Comparison of ENCODE assay signal across 16 cellular contexts in genomic region chr14:101969480-101969879, GRCh38. TPM values are rescaled to one million over a fixed set of nuclear protein-coding genes. Genes with fewer than 3 reads are reported as not detected.
A peak's percentile ranks its signal among the peaks of the same experiment; 100 is the strongest.
DNase-seq lines count a peak whose midpoint lies in the region; ATAC-seq and TF ChIP-seq lines count a peak whose summit lies in the region.
"Had no signal": no experiment of that assay in that cellular context is flagged by ENCODE, and none has a peak within 500 bp of the region (broad histone marks: within the 10 kb centered on the region; RNA-seq: fewer than 3 reads in every experiment).

No MANE protein-coding gene starts in this region.

- intact Hi-C loops in activated CD4-positive, alpha-beta memory T cell treated with anti-CD3 and anti-CD28 coated beads for 36 hours (cut with micrococcal nuclease): loop anchor here (10.0 kb wide), 1 partner anchor 215 kb away; no protein-coding TSS in a partner anchor

- ATAC-seq in GM21381 (IDR thresholded peaks at IDR 0.05; ENCODE audit: unreplicated experiment): no peak
- ATAC-seq: activated CD4-positive, CD25-positive, alpha-beta regulatory T cell treated with anti-CD3 and anti-CD28 coated beads, Interleukin-2, amount 50 U/mL, for 24 hours; esophagus mucosa had no signal

- no peak overlapping the region for H3K4me3 Mint-ChIP-seq in activated CD4-positive, alpha-beta memory T cell treated with anti-CD3 and anti-CD28 coated beads for 36 hours
- no peak overlapping the region for H3K4me3 Mint-ChIP-seq in activated CD4-positive, alpha-beta memory T cell treated with anti-CD3 and anti-CD28 coated beads, Interleukin-2, amount 10 ng/mL, durations not matched to agents 7 days and 5 days
- no peak overlapping the region for H3K4me3 Mint-ChIP-seq in progenitor cell of endocrine pancreas (ENCODE audit: low read depth)
- H3K4me3 Mint-ChIP-seq: T-helper 1 cell treated with Interleukin-12 subunit alpha and Interleukin-12 subunit beta and Interleukin-4 antibody, amounts not matched to agents 30 μg/mL and 1 μg/mL, for 36 hours had no signal

- CTCF ChIA-PET in activated CD4-positive, alpha-beta memory T cell treated with anti-CD3 and anti-CD28 coated beads for 36 hours (lab: Charles Lee): interaction anchor here (0.7 kb wide), 1 partner anchor 170 kb away, joined by 6 read pairs; no protein-coding TSS in a partner anchor
- CTCF ChIA-PET in activated CD4-positive, alpha-beta memory T cell treated with anti-CD3 and anti-CD28 coated beads, Interleukin-2, amount 10 ng/mL, durations not matched to agents 7 days and 5 days (lab: Charles Lee): interaction anchor here (1.4 to 1.5 kb wide), 2 partner anchors 21 to 262 kb away, joined by 3 to 4 read pairs; no protein-coding TSS in a partner anchor

- TF ChIP-seq CTCF in progenitor cell of endocrine pancreas (IDR thresholded peaks at IDR 0.05; ENCODE audit: unreplicated experiment): no peak

- H3K27ac Mint-ChIP-seq in activated CD4-positive, alpha-beta memory T cell treated with anti-CD3 and anti-CD28 coated beads for 36 hours: peak overlapping the region; percentile 28
- H3K27ac Mint-ChIP-seq in activated CD4-positive, alpha-beta memory T cell treated with anti-CD3 and anti-CD28 coated beads, Interleukin-2, amount 10 ng/mL, durations not matched to agents 7 days and 5 days: no peak overlapping the region
- peak overlapping the region; percentile 68 for H3K27ac Mint-ChIP-seq in progenitor cell of endocrine pancreas
- H3K27ac Mint-ChIP-seq: T-helper 1 cell treated with Interleukin-12 subunit alpha and Interleukin-12 subunit beta and Interleukin-4 antibody, amounts not matched to agents 30 μg/mL and 1 μg/mL, for 36 hours had no signal

- H3K4me1 Mint-ChIP-seq in activated CD4-positive, alpha-beta memory T cell treated with anti-CD3 and anti-CD28 coated beads for 36 hours (ENCODE audit: low read depth): peaks cover 45% of the 10 kb centered on the region
- H3K4me1 Mint-ChIP-seq in activated CD4-positive, alpha-beta memory T cell treated with anti-CD3 and anti-CD28 coated beads, Interleukin-2, amount 10 ng/mL, durations not matched to agents 7 days and 5 days: peaks cover 49% of the 10 kb centered on the region
- H3K4me1 Mint-ChIP-seq in progenitor cell of endocrine pancreas (ENCODE audit: low read depth): peaks cover 20% of the 10 kb centered on the region

- in situ Hi-C loops in KBM-7 (cut with MboI; ENCODE audit: low pct_unique_long_range_greater_than_20kb, low sequenced_read_pairs): no loop called here

- no peak for DNase-seq in activated CD4-positive, alpha-beta memory T cell treated with anti-CD3 and anti-CD28 coated beads for 36 hours
- no peak for DNase-seq in activated CD4-positive, alpha-beta memory T cell treated with anti-CD3 and anti-CD28 coated beads, Interleukin-2, amount 10 ng/mL, durations not matched to agents 7 days and 5 days
- DNase-seq in NCI-H446 treated with DMSO at 0.1 percent for 48 hours (lab: John Stamatoyannopoulos, UW) (peak; percentile 14), cerebellar nuclear complex (lab: John Stamatoyannopoulos, UW) (peak; percentile 39 to 44), progenitor cell of endocrine pancreas (ENCODE audit: low spot score, unreplicated experiment) (no peak), SW480 (ENCODE audit: low spot score) (no peak), KBM-7 (no peak)
- DNase-seq: amygdala, COR-L47, kidney glomerular epithelial cell, NCI-H1694, NCI-H524 had no signal

- H3K9me3 Mint-ChIP-seq in activated CD4-positive, alpha-beta memory T cell treated with anti-CD3 and anti-CD28 coated beads for 36 hours: no peaks in the 10 kb centered on the region
- H3K9me3 Mint-ChIP-seq in activated CD4-positive, alpha-beta memory T cell treated with anti-CD3 and anti-CD28 coated beads, Interleukin-2, amount 10 ng/mL, durations not matched to agents 7 days and 5 days: no peaks in the 10 kb centered on the region
- H3K9me3 Mint-ChIP-seq in progenitor cell of endocrine pancreas (ENCODE audit: low read depth): no peaks in the 10 kb centered on the region
- H3K9me3 Mint-ChIP-seq: T-helper 1 cell treated with Interleukin-12 subunit alpha and Interleukin-12 subunit beta and Interleukin-4 antibody, amounts not matched to agents 30 μg/mL and 1 μg/mL, for 36 hours had no signal

- POLR2A ChIA-PET in activated CD4-positive, alpha-beta memory T cell treated with anti-CD3 and anti-CD28 coated beads for 36 hours (lab: Charles Lee): no interaction called here
- POLR2A ChIA-PET in activated CD4-positive, alpha-beta memory T cell treated with anti-CD3 and anti-CD28 coated beads, Interleukin-2, amount 10 ng/mL, durations not matched to agents 7 days and 5 days (lab: Charles Lee): interaction anchor here (0.7 kb wide), 1 partner anchor 47 kb away, joined by 3 read pairs; no protein-coding TSS in a partner anchor

- no peaks in the 10 kb centered on the region for H3K27me3 Mint-ChIP-seq in activated CD4-positive, alpha-beta memory T cell treated with anti-CD3 and anti-CD28 coated beads for 36 hours
- no peaks in the 10 kb centered on the region for H3K27me3 Mint-ChIP-seq in activated CD4-positive, alpha-beta memory T cell treated with anti-CD3 and anti-CD28 coated beads, Interleukin-2, amount 10 ng/mL, durations not matched to agents 7 days and 5 days
- no peaks in the 10 kb centered on the region for H3K27me3 Mint-ChIP-seq in progenitor cell of endocrine pancreas

- H3K36me3 Mint-ChIP-seq in activated CD4-positive, alpha-beta memory T cell treated with anti-CD3 and anti-CD28 coated beads for 36 hours: peaks cover 11% of the 10 kb centered on the region
- peaks cover 32% of the 10 kb centered on the region for H3K36me3 Mint-ChIP-seq in activated CD4-positive, alpha-beta memory T cell treated with anti-CD3 and anti-CD28 coated beads, Interleukin-2, amount 10 ng/mL, durations not matched to agents 7 days and 5 days (ENCODE audit: low read depth)
- peaks cover 3% of the 10 kb centered on the region for H3K36me3 Mint-ChIP-seq in progenitor cell of endocrine pancreas (ENCODE audit: insufficient read depth)

RNA-seq across cellular contexts. Expression of gene DYNC1H1, which starts 5.1 kb away (rescaled TPM):
- 100 to 1,000 TPM; 242 to 245 TPM for total RNA-seq in activated CD4-positive, alpha-beta memory T cell treated with anti-CD3 and anti-CD28 coated beads for 36 hours
- 100 to 1,000 TPM; 223 to 241 TPM for total RNA-seq in activated CD4-positive, alpha-beta memory T cell treated with anti-CD3 and anti-CD28 coated beads, Interleukin-2, amount 10 ng/mL, durations not matched to agents 7 days and 5 days
- total RNA-seq in progenitor cell of endocrine pancreas: 501 and 519 TPM in 2 replicates

Comparison
In these comparisons a context has a peak if more than half of its experiments do, and no peak if none do; other contexts are left out.
1. DNase-seq: peak in NCI-H446 treated with DMSO at 0.1 percent for 48 hours (single experiment) and cerebellar nuclear complex (2 of 2); none in activated CD4-positive, alpha-beta memory T cell treated with anti-CD3 and anti-CD28 coated beads for 36 hours (single experiment), activated CD4-positive, alpha-beta memory T cell treated with anti-CD3 and anti-CD28 coated beads, Interleukin-2, amount 10 ng/mL, durations not matched to agents 7 days and 5 days (single experiment), progenitor cell of endocrine pancreas (single experiment), SW480 (single experiment) and KBM-7 (single experiment).